ENCODE assay signal across 1 cellular context in genomic region chr11:17272823-17273222, GRCh38.
TF ChIP-seq lines count a peak whose summit lies in the region.

No MANE protein-coding gene starts in this region.

TF ChIP-seq in IMR-90, 13 proteins besides CTCF, POLR2A, EP300 and RAD21:
- TF ChIP-seq RCOR1 (IDR thresholded peaks at IDR 0.05; ENCODE audit: insufficient replicate concordance, low read length), result no peak
- no peak for TF ChIP-seq CEBPB (IDR thresholded peaks at IDR 0.05; ENCODE audit: low read depth, low read length)
- TF ChIP-seq BHLHE40 (IDR thresholded peaks at IDR 0.05; ENCODE audit: low read depth, low read length), result no peak
- no peak for TF ChIP-seq SMC3 (IDR thresholded peaks at IDR 0.05; ENCODE audit: low read depth, low read length)
- no peak for TF ChIP-seq MXI1 (IDR thresholded peaks at IDR 0.05; ENCODE audit: borderline replicate concordance, low read depth, low read length)
- TF ChIP-seq CHD1 (IDR thresholded peaks at IDR 0.05; ENCODE audit: low read depth, low read length), result no peak
- TF ChIP-seq FOS (IDR thresholded peaks at IDR 0.05; ENCODE audit: low read depth, low read length), result no peak
- TF ChIP-seq, protein P1, sequence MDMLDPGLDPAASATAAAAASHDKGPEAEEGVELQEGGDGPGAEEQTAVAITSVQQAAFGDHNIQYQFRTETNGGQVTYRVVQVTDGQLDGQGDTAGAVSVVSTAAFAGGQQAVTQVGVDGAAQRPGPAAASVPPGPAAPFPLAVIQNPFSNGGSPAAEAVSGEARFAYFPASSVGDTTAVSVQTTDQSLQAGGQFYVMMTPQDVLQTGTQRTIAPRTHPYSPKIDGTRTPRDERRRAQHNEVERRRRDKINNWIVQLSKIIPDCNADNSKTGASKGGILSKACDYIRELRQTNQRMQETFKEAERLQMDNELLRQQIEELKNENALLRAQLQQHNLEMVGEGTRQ (IDR thresholded peaks at IDR 0.05; ENCODE audit: low read depth, low read length), result no peak
- TF ChIP-seq RFX5 (IDR thresholded peaks at IDR 0.05; ENCODE audit: low read depth, low read length), result no peak
- TF ChIP-seq NFE2L2 (IDR thresholded peaks at IDR 0.05; ENCODE audit: low read depth, low read length), result no peak
- TF ChIP-seq, protein P2, sequence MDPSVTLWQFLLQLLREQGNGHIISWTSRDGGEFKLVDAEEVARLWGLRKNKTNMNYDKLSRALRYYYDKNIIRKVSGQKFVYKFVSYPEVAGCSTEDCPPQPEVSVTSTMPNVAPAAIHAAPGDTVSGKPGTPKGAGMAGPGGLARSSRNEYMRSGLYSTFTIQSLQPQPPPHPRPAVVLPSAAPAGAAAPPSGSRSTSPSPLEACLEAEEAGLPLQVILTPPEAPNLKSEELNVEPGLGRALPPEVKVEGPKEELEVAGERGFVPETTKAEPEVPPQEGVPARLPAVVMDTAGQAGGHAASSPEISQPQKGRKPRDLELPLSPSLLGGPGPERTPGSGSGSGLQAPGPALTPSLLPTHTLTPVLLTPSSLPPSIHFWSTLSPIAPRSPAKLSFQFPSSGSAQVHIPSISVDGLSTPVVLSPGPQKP (IDR thresholded peaks at IDR 0.05; ENCODE audit: borderline replicate concordance, low read depth, low read length), result no peak
- TF ChIP-seq MAFK (IDR thresholded peaks at IDR 0.05; ENCODE audit: low read depth, low read length), result no peak
- TF ChIP-seq MAZ (IDR thresholded peaks at IDR 0.05; ENCODE audit: borderline replicate concordance, low read depth, low read length), result no peak
